In genomic region chr12:113049976-113050742, GRCh38 we compare ENCODE assay signal across 10 cellular contexts. TPM values are rescaled to one million over a fixed set of nuclear protein-coding genes. Genes with fewer than 3 reads are reported as not detected.
DNase-seq lines count a peak whose midpoint lies in the region; ATAC-seq and TF ChIP-seq lines count a peak whose summit lies in the region.
"Had no signal": no experiment of that assay in that cellular context is flagged by ENCODE, and none has a peak within 500 bp of the region (broad histone marks: within the 10 kb centered on the region; RNA-seq: fewer than 3 reads in every experiment).

No MANE protein-coding gene starts in this region.

- peaks cover 14% of the 10 kb centered on the region for H3K27me3 Mint-ChIP-seq in activated CD8-positive, alpha-beta T cell treated with anti-CD3 and anti-CD28 coated beads, Interleukin-2, amount 10 ng/mL, durations not matched to agents 7 days and 5 days (ENCODE audit: low read depth)

- peaks cover 79% of the 10 kb centered on the region for H3K4me1 ChIP-seq in BLaER1

- H3K9ac ChIP-seq in BLaER1: no peak overlapping the region

- ATAC-seq in activated CD8-positive, alpha-beta T cell treated with anti-CD3 and anti-CD28 coated beads, Interleukin-2, amount 10 ng/mL, durations not matched to agents 7 days and 5 days: no peak
- ATAC-seq in GM21529 (IDR thresholded peaks at IDR 0.05; ENCODE audit: unreplicated experiment): no peak

- H3K27me3 ChIP-seq in BLaER1: no peaks in the 10 kb centered on the region

- H3K4me3 ChIP-seq in BLaER1: no peak overlapping the region
- no peak overlapping the region for H3K4me3 ChIP-seq in HFF-Myc (replicated peaks; ENCODE audit: low read depth, low read length)

- no peak for DNase-seq in HFF-Myc (ENCODE audit: extremely low read depth, low read depth)
- peak; percentile 24 for DNase-seq in RPMI7951 (ENCODE audit: low read depth)
- DNase-seq in iPS-NIHi7 (ENCODE audit: extremely low spot score): peak; percentile 77
- DNase-seq in activated CD8-positive, alpha-beta T cell treated with anti-CD3 and anti-CD28 coated beads, Interleukin-2, amount 10 ng/mL, durations not matched to agents 7 days and 5 days: no peak
- DNase-seq in NCI-H2029 treated with DMSO at 0.1 percent for 48 hours (lab: John Stamatoyannopoulos, UW): no peak
- DNase-seq in hepatic stellate cell (ENCODE audit: low spot score): no peak
- DNase-seq: activated naive CD8-positive, alpha-beta T cell treated with anti-CD3 and anti-CD28 coated beads, Interleukin-2, amount 10 ng/mL, durations not matched to agents 7 days and 5 days; NCI-H1105 had no signal

- H3K4me2 ChIP-seq in BLaER1: peak overlapping the region; percentile 83

- no peaks in the 10 kb centered on the region for H4K20me1 ChIP-seq in BLaER1

- H3K27ac ChIP-seq in BLaER1: 0 out of 2 replicates have a peak overlapping the region, but pooled peaks have one; percentile 68

- no peaks in the 10 kb centered on the region for H3K36me3 ChIP-seq in BLaER1

- POLR2A ChIA-PET in activated CD8-positive, alpha-beta T cell treated with anti-CD3 and anti-CD28 coated beads, Interleukin-2, amount 10 ng/mL, durations not matched to agents 7 days and 5 days (lab: Charles Lee): no interaction called here

- H3K9me3 ChIP-seq in BLaER1: no peaks in the 10 kb centered on the region

- no peaks in the 10 kb centered on the region for H3K36me3 Mint-ChIP-seq in activated CD8-positive, alpha-beta T cell treated with anti-CD3 and anti-CD28 coated beads, Interleukin-2, amount 10 ng/mL, durations not matched to agents 7 days and 5 days (ENCODE audit: low read depth)
- H3K36me3 Mint-ChIP-seq: activated naive CD8-positive, alpha-beta T cell treated with anti-CD3 and anti-CD28 coated beads, Interleukin-2, amount 10 ng/mL, durations not matched to agents 7 days and 5 days had no signal

- CTCF ChIA-PET in activated CD8-positive, alpha-beta T cell treated with anti-CD3 and anti-CD28 coated beads, Interleukin-2, amount 10 ng/mL, durations not matched to agents 7 days and 5 days (lab: Charles Lee): interaction anchor here (0.6 to 4.5 kb wide), 9 partner anchors 40 to 143 kb away, joined by 3 to 53 read pairs (median 4); partner anchors contain the start of genes OAS1 and RASAL1

- H3K9me3 Mint-ChIP-seq in activated CD8-positive, alpha-beta T cell treated with anti-CD3 and anti-CD28 coated beads, Interleukin-2, amount 10 ng/mL, durations not matched to agents 7 days and 5 days (ENCODE audit: insufficient read depth): no peaks in the 10 kb centered on the region
- H3K9me3 Mint-ChIP-seq: activated naive CD8-positive, alpha-beta T cell treated with anti-CD3 and anti-CD28 coated beads, Interleukin-2, amount 10 ng/mL, durations not matched to agents 7 days and 5 days had no signal

- no peak overlapping the region for H3K27ac Mint-ChIP-seq in activated CD8-positive, alpha-beta T cell treated with anti-CD3 and anti-CD28 coated beads, Interleukin-2, amount 10 ng/mL, durations not matched to agents 7 days and 5 days
- H3K27ac Mint-ChIP-seq: activated naive CD8-positive, alpha-beta T cell treated with anti-CD3 and anti-CD28 coated beads, Interleukin-2, amount 10 ng/mL, durations not matched to agents 7 days and 5 days had no signal

- H3K4me1 Mint-ChIP-seq in activated CD8-positive, alpha-beta T cell treated with anti-CD3 and anti-CD28 coated beads, Interleukin-2, amount 10 ng/mL, durations not matched to agents 7 days and 5 days (ENCODE audit: low read depth): no peaks in the 10 kb centered on the region

- TF ChIP-seq CTCF in HFF-Myc (IDR thresholded peaks at IDR 0.05; ENCODE audit: low read depth, low read length, missing control alignments): peak; percentile 50

- no peak overlapping the region for H3K4me3 Mint-ChIP-seq in activated CD8-positive, alpha-beta T cell treated with anti-CD3 and anti-CD28 coated beads, Interleukin-2, amount 10 ng/mL, durations not matched to agents 7 days and 5 days
- H3K4me3 Mint-ChIP-seq: activated naive CD8-positive, alpha-beta T cell treated with anti-CD3 and anti-CD28 coated beads, Interleukin-2, amount 10 ng/mL, durations not matched to agents 7 days and 5 days had no signal

RNA-seq across cellular contexts. Expression of gene DTX1, which starts 6.4 kb away (rescaled TPM):
- not detected in 2 replicates for total RNA-seq in RPMI7951 (2014; rRNA removed; shearing (Covaris generic))
- not detected for total RNA-seq in activated CD8-positive, alpha-beta T cell treated with anti-CD3 and anti-CD28 coated beads, Interleukin-2, amount 10 ng/mL, durations not matched to agents 7 days and 5 days

Comparison
In these comparisons a context has a peak if more than half of its experiments do, and no peak if none do; other contexts are left out.
1. DNase-seq: peak in RPMI7951 (single experiment) and iPS-NIHi7 (single experiment); none in HFF-Myc (single experiment), activated CD8-positive, alpha-beta T cell treated with anti-CD3 and anti-CD28 coated beads, Interleukin-2, amount 10 ng/mL, durations not matched to agents 7 days and 5 days (single experiment), NCI-H2029 treated with DMSO at 0.1 percent for 48 hours (single experiment) and hepatic stellate cell (single experiment).